Comparison of ENCODE assay signal across 29 cellular contexts in the genomic region with DNA sequence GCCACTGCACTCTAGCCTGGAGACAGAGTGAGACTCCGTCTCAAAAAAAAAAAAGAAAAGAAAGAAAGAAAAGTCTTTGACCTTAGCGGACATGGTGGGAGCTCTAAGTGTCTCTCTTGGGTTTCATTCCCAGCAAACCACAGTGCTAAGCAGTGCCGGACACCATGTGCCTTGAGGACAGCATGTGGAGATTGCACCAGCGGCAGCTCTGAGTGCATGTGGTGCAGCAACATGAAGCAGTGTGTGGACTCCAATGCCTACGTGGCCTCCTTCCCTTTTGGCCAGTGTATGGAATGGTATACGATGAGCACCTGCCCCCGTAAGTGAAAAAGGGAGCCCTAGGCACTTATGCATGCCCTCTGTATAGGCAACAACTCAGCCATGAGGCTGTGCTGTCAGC.
"Had no signal": no experiment of that assay in that cellular context is flagged by ENCODE, and none has a peak within 500 bp of the region (broad histone marks: within the 10 kb centered on the region; RNA-seq: fewer than 3 reads in every experiment).

No MANE protein-coding gene starts in this region.

- H3K4me1 Mint-ChIP-seq: natural killer cell; nephron; neural progenitor cell; stimulated activated memory B cell treated with anti-CD40 and anti-IgM and Interleukin-4, amounts not matched to agents 10 μg/mL and 1 μg/mL and 100 μg/mL, for 72 hours; stimulated activated naive CD8-positive, alpha-beta T cell treated with anti-CD3 and anti-CD28 coated beads, Interleukin-15, amount 100 ng/mL, for 72 hours had no signal

- H3K79me2 ChIP-seq: parathyroid adenoma had no signal

- H3K36me3 ChIP-seq: ovary, uterus had no signal

- H3K27me3 ChIP-seq: neural progenitor cell, ovary, right lobe of liver, sigmoid colon, suprapubic skin, testis, tibial artery, transverse colon, upper lobe of right lung, uterus had no signal

- H3K27me3 Mint-ChIP-seq: progenitor cell of endocrine pancreas; stimulated activated memory B cell treated with anti-CD40 and anti-IgM and Interleukin-4, amounts not matched to agents 10 μg/mL and 1 μg/mL and 100 μg/mL, for 72 hours; stimulated activated naive CD8-positive, alpha-beta T cell treated with anti-CD3 and anti-CD28 coated beads, Interleukin-15, amount 100 ng/mL, for 72 hours; type B pancreatic cell had no signal

- H3K9ac ChIP-seq: neural progenitor cell, parathyroid adenoma had no signal

- H3K27ac Mint-ChIP-seq: natural killer cell; nephron; neural progenitor cell; progenitor cell of endocrine pancreas; stimulated activated memory B cell treated with anti-CD40 and anti-IgM and Interleukin-4, amounts not matched to agents 10 μg/mL and 1 μg/mL and 100 μg/mL, for 72 hours; type B pancreatic cell had no signal

- FAIRE-seq: small intestine had no signal

- H3K27ac ChIP-seq: neural progenitor cell, ovary, parathyroid adenoma, psoas muscle, right lobe of liver, sigmoid colon, suprapubic skin, testis, tibial artery, transverse colon, upper lobe of right lung, uterus had no signal

- H3K4me1 ChIP-seq: neural progenitor cell, psoas muscle, right lobe of liver, sigmoid colon, suprapubic skin, testis, transverse colon, upper lobe of right lung, uterus had no signal

- H3K9me3 Mint-ChIP-seq: natural killer cell; stimulated activated memory B cell treated with anti-CD40 and anti-IgM and Interleukin-4, amounts not matched to agents 10 μg/mL and 1 μg/mL and 100 μg/mL, for 72 hours; stimulated activated naive CD8-positive, alpha-beta T cell treated with anti-CD3 and anti-CD28 coated beads, Interleukin-15, amount 100 ng/mL, for 72 hours had no signal

- DNase-seq: natural killer cell; occipital lobe; ovary; posterior cingulate gyrus; psoas muscle; right cardiac atrium; right lobe of liver; sigmoid colon; small intestine; stimulated activated CD4-positive, alpha-beta T cell treated with anti-CD3 and anti-CD28 coated beads, Interleukin-15, amount 100 ng/mL, for 24 hours; stimulated activated CD4-positive, alpha-beta T cell treated with anti-CD3 and anti-CD28 coated beads, Interleukin-2, amount 100 ng/mL, for 24 hours; stimulated activated CD4-positive, alpha-beta T cell treated with anti-CD3 and anti-CD28 coated beads, Interleukin-2, amount 100 ng/mL, for 48 hours; stimulated activated CD4-positive, alpha-beta T cell treated with anti-CD3 and anti-CD28 coated beads, Interleukin-4, amount 100 ng/mL, for 24 hours; stimulated activated naive CD4-positive, alpha-beta T cell; stimulated activated naive CD8-positive, alpha-beta T cell treated with anti-CD3 and anti-CD28 coated beads, Interleukin-15, amount 100 ng/mL, for 72 hours; stimulated activated naive CD8-positive, alpha-beta T cell treated with anti-CD3 and anti-CD28 coated beads, Interleukin-15, Interleukin-2, amounts not matched to agents 100 U/mL and 50 U/mL, for 24 hours; substantia nigra; testis; tibial artery; transverse colon; upper lobe of right lung; uterus had no signal

- ATAC-seq: natural killer cell; psoas muscle; right cardiac atrium; stimulated activated memory B cell treated with anti-CD40 and anti-IgM and Interleukin-4, amounts not matched to agents 10 μg/mL and 1 μg/mL and 100 μg/mL, for 72 hours; stimulated activated naive CD8-positive, alpha-beta T cell treated with anti-CD3 and anti-CD28 coated beads, Interleukin-15, amount 100 ng/mL, for 72 hours; stimulated activated naive CD8-positive, alpha-beta T cell treated with anti-CD3 and anti-CD28 coated beads, Interleukin-15, Interleukin-2, amounts not matched to agents 100 U/mL and 50 U/mL, for 24 hours; upper lobe of right lung had no signal

- H2AFZ ChIP-seq: neural progenitor cell, parathyroid adenoma had no signal

- H3K4me2 ChIP-seq: neural progenitor cell had no signal

- H3K9me3 ChIP-seq: ovary, psoas muscle, right lobe of liver, sigmoid colon, suprapubic skin, testis, tibial artery, transverse colon, upper lobe of right lung, uterus had no signal

- H3K4me3 ChIP-seq: neural progenitor cell, ovary, psoas muscle, right lobe of liver, sigmoid colon, suprapubic skin, testis, tibial artery, transverse colon, upper lobe of right lung, uterus had no signal

- H3K4me3 Mint-ChIP-seq: natural killer cell; nephron; neural progenitor cell; stimulated activated memory B cell treated with anti-CD40 and anti-IgM and Interleukin-4, amounts not matched to agents 10 μg/mL and 1 μg/mL and 100 μg/mL, for 72 hours; stimulated activated naive CD8-positive, alpha-beta T cell treated with anti-CD3 and anti-CD28 coated beads, Interleukin-15, amount 100 ng/mL, for 72 hours; type B pancreatic cell had no signal
